ENCODE assay signal across 27 cellular contexts in genomic region chr6:154341876-154342275, GRCh38. TPM values are rescaled to one million over a fixed set of nuclear protein-coding genes. Genes with fewer than 3 reads are reported as not detected.
DNase-seq lines count a peak whose midpoint lies in the region; TF ChIP-seq lines count a peak whose summit lies in the region.
"Had no signal": no experiment of that assay in that cellular context is flagged by ENCODE, and none has a peak within 500 bp of the region (broad histone marks: within the 10 kb centered on the region; RNA-seq: fewer than 3 reads in every experiment).

No MANE protein-coding gene starts in this region.

- H3K4me3 Mint-ChIP-seq in osteocyte (ENCODE audit: unreplicated experiment), result no peak overlapping the region
- H3K4me3 Mint-ChIP-seq: activated naive CD4-positive, alpha-beta T cell treated with anti-CD3 and anti-CD28 coated beads, Interleukin-2, amount 50 U/mL, for 24 hours; activated T-helper 17 cell treated with anti-CD3 and anti-CD28 coated beads, Interleukin-2, amount 50 U/mL, for 72 hours; immature natural killer cell; natural killer cell had no signal

- POLR2A ChIA-PET in RWPE1 (lab: Yijun Ruan, JAX; ENCODE audit: low non-redundant PET), result no interaction called here

- H3K27ac Mint-ChIP-seq in osteocyte (ENCODE audit: unreplicated experiment), result no peak overlapping the region
- H3K27ac Mint-ChIP-seq: activated naive CD4-positive, alpha-beta T cell treated with anti-CD3 and anti-CD28 coated beads, Interleukin-2, amount 50 U/mL, for 24 hours; activated T-helper 17 cell treated with anti-CD3 and anti-CD28 coated beads, Interleukin-2, amount 50 U/mL, for 72 hours; immature natural killer cell; natural killer cell had no signal

- CTCF ChIA-PET in RWPE1 (lab: Yijun Ruan, JAX), result interaction anchor here (0.7 kb wide), 1 partner anchor 1936 kb away, joined by 3 read pairs; no protein-coding TSS in a partner anchor

- H3K4me3 ChIP-seq in epithelial cell of esophagus (ENCODE audit: low read length), result no peak overlapping the region
- H3K4me3 ChIP-seq: ascending aorta, left lung, thoracic aorta had no signal

- no peaks in the 10 kb centered on the region for H3K36me3 Mint-ChIP-seq in osteocyte (ENCODE audit: unreplicated experiment)
- H3K36me3 Mint-ChIP-seq: immature natural killer cell, natural killer cell had no signal

- no peaks in the 10 kb centered on the region for H3K9me3 Mint-ChIP-seq in osteocyte (ENCODE audit: unreplicated experiment)
- H3K9me3 Mint-ChIP-seq: natural killer cell had no signal

- no peaks in the 10 kb centered on the region for H3K27me3 Mint-ChIP-seq in osteocyte (ENCODE audit: unreplicated experiment)

- TF ChIP-seq CTCF in RWPE1 (conservative IDR thresholded peaks at IDR 0.05; ENCODE audit: low read depth) (no peak), epithelial cell of esophagus (IDR thresholded peaks at IDR 0.05; ENCODE audit: insufficient read depth, low read depth, low read length, missing control alignments) (no peak), osteocyte (IDR thresholded peaks at IDR 0.05) (no peak)

- no peak overlapping the region for H3K27ac ChIP-seq in RWPE1
- H3K27ac ChIP-seq: ascending aorta, parathyroid adenoma, thoracic aorta had no signal

- DNase-seq in ELR (ENCODE audit: low read depth) (peak; percentile 58), RWPE1 (ENCODE audit: low spot score) (peak; percentile 14), epithelial cell of esophagus (ENCODE audit: low read depth) (peak; percentile 61), osteocyte (ENCODE audit: extremely low spot score, unreplicated experiment) (peak; percentile 15), NCI-H82 (lab: John Stamatoyannopoulos, UW) (no peak), NCI-H2029 treated with DMSO at 0.1 percent for 48 hours (lab: John Stamatoyannopoulos, UW) (no peak), hippocampal formation (lab: John Stamatoyannopoulos, UW) (no peak)
- DNase-seq: activated CD4-positive, alpha-beta T cell treated with anti-CD3 and anti-CD28 coated beads, Interleukin-2, amount 50 U/mL, for 48 hours; activated CD8-positive, alpha-beta memory T cell treated with anti-CD3 and anti-CD28 coated beads, Interleukin-2, amount 50 U/mL, for 4 hours; C1 segment of cervical spinal cord; cerebellar nuclear complex; effector CD4-positive, alpha-beta T cell; erythroblast; foreskin fibroblast; immature natural killer cell; left lung; natural killer cell; NCI-H1092 treated with DMSO at 0.1 percent for 48 hours; NCI-H187 treated with DMSO at 0.1 percent for 48 hours; NCI-H526 treated with DMSO at 0.1 percent for 48 hours; stimulated activated naive CD8-positive, alpha-beta T cell treated with anti-CD3 and anti-CD28 coated beads, Interleukin-15, Interleukin-2, amounts not matched to agents 100 U/mL and 50 U/mL, for 24 hours had no signal

- peaks cover 14% of the 10 kb centered on the region for H3K4me1 Mint-ChIP-seq in osteocyte (ENCODE audit: unreplicated experiment)
- H3K4me1 Mint-ChIP-seq: activated T-helper 17 cell treated with anti-CD3 and anti-CD28 coated beads, Interleukin-2, amount 50 U/mL, for 72 hours had no signal

RNA-seq across cellular contexts. Expression of gene IPCEF1, which starts 14.7 kb away (rescaled TPM):
- 0.31 and 0.46 TPM in 2 replicates for total RNA-seq in osteocyte
- total RNA-seq: ascending aorta, LHCN-M2 had no signal

Comparison
In these comparisons a context has a peak if more than half of its experiments do, and no peak if none do; other contexts are left out.
1. DNase-seq: peak in ELR (single experiment), RWPE1 (single experiment), epithelial cell of esophagus (single experiment) and osteocyte (single experiment); none in NCI-H82 (single experiment), NCI-H2029 treated with DMSO at 0.1 percent for 48 hours (single experiment) and hippocampal formation (0 of 2).